Comparison of ENCODE assay signal across 8 cellular contexts in the genomic region with DNA sequence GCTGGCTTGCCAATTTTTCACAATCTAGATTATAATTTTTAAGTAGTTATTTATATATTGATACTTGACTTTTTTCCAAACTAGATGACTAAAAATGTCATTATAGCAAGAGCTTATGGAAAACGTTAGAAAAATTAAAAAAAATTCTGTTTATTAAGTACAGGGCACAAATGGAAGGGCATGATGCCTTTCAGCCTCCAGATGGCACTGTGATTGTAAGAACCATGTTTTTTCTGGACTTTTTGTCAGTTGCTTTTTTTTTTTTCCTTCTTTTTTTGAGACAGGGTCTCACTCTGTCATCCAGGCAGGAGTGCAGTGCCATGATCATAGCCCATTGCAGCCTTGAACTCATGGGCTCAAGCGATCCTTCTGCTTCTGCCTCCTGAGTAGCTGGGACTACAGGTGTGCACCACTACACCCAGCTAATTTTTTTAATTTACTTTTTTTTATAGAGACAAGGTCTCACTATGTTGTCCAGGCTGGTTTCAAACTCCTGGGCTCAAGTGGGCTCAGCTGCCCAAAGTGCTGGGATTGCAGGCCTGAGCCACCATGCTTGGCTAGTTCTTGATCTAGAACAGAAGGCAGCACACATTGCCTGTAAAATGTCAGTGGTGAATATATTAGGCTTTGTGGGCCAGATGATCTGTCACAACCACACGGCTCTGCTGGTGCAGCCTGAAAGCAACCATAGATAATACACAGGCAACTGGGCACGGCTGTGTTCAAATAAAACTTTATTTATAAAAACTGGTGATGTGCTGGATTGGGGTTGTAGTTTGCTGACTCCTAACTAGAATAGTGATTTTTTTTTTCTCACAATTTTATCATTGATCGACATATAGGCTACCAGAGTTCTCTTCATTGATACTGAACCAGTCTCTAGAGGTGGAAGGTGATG. TPM values are rescaled to one million over a fixed set of nuclear protein-coding genes. Genes with fewer than 3 reads are reported as not detected.
DNase-seq lines count a peak whose midpoint lies in the region; ATAC-seq and TF ChIP-seq lines count a peak whose summit lies in the region.

No MANE protein-coding gene starts in this region.

- no peaks in the 10 kb centered on the region for H3K4me1 Mint-ChIP-seq in activated CD4-positive, alpha-beta T cell treated with anti-CD3 and anti-CD28 coated beads, Interleukin-2, amount 10 ng/mL, durations not matched to agents 7 days and 5 days
- no peaks in the 10 kb centered on the region for H3K4me1 Mint-ChIP-seq in activated CD4-positive, alpha-beta T cell treated with anti-CD3 and anti-CD28 coated beads, Interleukin-2, amount 10 ng/mL, durations not matched to agents 24 days and 14 days

- H3K27ac ChIP-seq in VCaP: no peak overlapping the region
- no peak overlapping the region for H3K27ac ChIP-seq in transverse colon
- no peak overlapping the region for H3K27ac ChIP-seq in spleen

- H3K36me3 Mint-ChIP-seq in activated CD4-positive, alpha-beta T cell treated with anti-CD3 and anti-CD28 coated beads, Interleukin-2, amount 10 ng/mL, durations not matched to agents 7 days and 5 days (ENCODE audit: low read depth): peaks cover 34% of the 10 kb centered on the region
- peaks cover 58% of the 10 kb centered on the region for H3K36me3 Mint-ChIP-seq in activated CD4-positive, alpha-beta T cell treated with anti-CD3 and anti-CD28 coated beads, Interleukin-2, amount 10 ng/mL, durations not matched to agents 24 days and 14 days (ENCODE audit: low read depth)

- ATAC-seq in GM19023 (IDR thresholded peaks at IDR 0.05; ENCODE audit: unreplicated experiment): no peak

- TF ChIP-seq CTCF in VCaP (conservative IDR thresholded peaks at IDR 0.05) (peak; percentile 77), transverse colon (IDR thresholded peaks at IDR 0.05) (peak; percentile 40 to 52 (median 42)), spleen (IDR thresholded peaks at IDR 0.05 in 8 of 11, conservative IDR thresholded peaks at IDR 0.05 in 3 of 11) (peak in 5 of 11 experiments; percentile 18 to 41 (median 24))

- H3K27me3 Mint-ChIP-seq in activated CD4-positive, alpha-beta T cell treated with anti-CD3 and anti-CD28 coated beads, Interleukin-2, amount 10 ng/mL, durations not matched to agents 7 days and 5 days: no peaks in the 10 kb centered on the region
- no peaks in the 10 kb centered on the region for H3K27me3 Mint-ChIP-seq in activated CD4-positive, alpha-beta T cell treated with anti-CD3 and anti-CD28 coated beads, Interleukin-2, amount 10 ng/mL, durations not matched to agents 24 days and 14 days

- H3K4me1 ChIP-seq in transverse colon (no peaks in the 10 kb centered on the region), spleen (no peaks in the 10 kb centered on the region)

- intact Hi-C loops in activated CD4-positive, alpha-beta T cell treated with anti-CD3 and anti-CD28 coated beads, Interleukin-2, amount 10 ng/mL, durations not matched to agents 24 days and 14 days (cut with micrococcal nuclease): no loop called here
- intact Hi-C loops in transverse colon (cut with DNase I; ENCODE audit: low total_unique reads): no loop called here
- intact Hi-C loops in spleen (cut with DNase I; ENCODE audit: low total_unique reads): no loop called here

- no peak overlapping the region for H3K4me3 Mint-ChIP-seq in activated CD4-positive, alpha-beta T cell treated with anti-CD3 and anti-CD28 coated beads, Interleukin-2, amount 10 ng/mL, durations not matched to agents 7 days and 5 days
- H3K4me3 Mint-ChIP-seq in activated CD4-positive, alpha-beta T cell treated with anti-CD3 and anti-CD28 coated beads, Interleukin-2, amount 10 ng/mL, durations not matched to agents 24 days and 14 days: no peak overlapping the region

- WGBS in transverse colon (ENCODE audit: low coverage in 1 of 2), 2 donors: 0 to 74% methylated on average over 1 to 5 of the region's 5 CpGs
- WGBS in spleen, 5 donors: 64 to 79% (median 75%) methylated on average over 5 of the region's 5 CpGs

- in situ Hi-C loops in transverse colon (cut with MboI; ENCODE audit: low pct_ligation_motif_present in 1 of 4, low pct_unique_long_range_greater_than_20kb in 1 of 4, low sequenced_read_pairs in 3 of 4): no loop called here

- no peaks in the 10 kb centered on the region for H3K9me3 Mint-ChIP-seq in activated CD4-positive, alpha-beta T cell treated with anti-CD3 and anti-CD28 coated beads, Interleukin-2, amount 10 ng/mL, durations not matched to agents 7 days and 5 days
- no peaks in the 10 kb centered on the region for H3K9me3 Mint-ChIP-seq in activated CD4-positive, alpha-beta T cell treated with anti-CD3 and anti-CD28 coated beads, Interleukin-2, amount 10 ng/mL, durations not matched to agents 24 days and 14 days

- H3K36me3 ChIP-seq in transverse colon (no peaks in the 10 kb centered on the region), spleen (peaks cover 0 to 3% (median 0%) of the 10 kb centered on the region in 6 donors)

- POLR2A ChIA-PET in activated CD4-positive, alpha-beta T cell treated with anti-CD3 and anti-CD28 coated beads, Interleukin-2, amount 10 ng/mL, durations not matched to agents 7 days and 5 days (lab: Charles Lee): no interaction called here

- TF ChIP-seq POLR2A in transverse colon (IDR thresholded peaks at IDR 0.05) (no peak), spleen (IDR thresholded peaks at IDR 0.05) (no peak)

- H3K4me3 ChIP-seq in transverse colon: no peak overlapping the region
- H3K4me3 ChIP-seq in spleen: no peak overlapping the region

- H3K27me3 ChIP-seq in transverse colon (no peaks in the 10 kb centered on the region), spleen (replicated peaks in 1 of 7) (no peaks in the 10 kb centered on the region)

- no peak overlapping the region for H3K27ac Mint-ChIP-seq in activated CD4-positive, alpha-beta T cell treated with anti-CD3 and anti-CD28 coated beads, Interleukin-2, amount 10 ng/mL, durations not matched to agents 7 days and 5 days
- no peak overlapping the region for H3K27ac Mint-ChIP-seq in activated CD4-positive, alpha-beta T cell treated with anti-CD3 and anti-CD28 coated beads, Interleukin-2, amount 10 ng/mL, durations not matched to agents 24 days and 14 days

- no peak for TF ChIP-seq EP300 in transverse colon (IDR thresholded peaks at IDR 0.05; ENCODE audit: low read depth)

- CTCF ChIA-PET in activated CD4-positive, alpha-beta T cell treated with anti-CD3 and anti-CD28 coated beads, Interleukin-2, amount 10 ng/mL, durations not matched to agents 7 days and 5 days (lab: Charles Lee): interaction anchor here (0.6 to 1.3 kb wide), 7 partner anchors 8 to 1280 kb away, joined by 3 to 6 read pairs (median 3); no protein-coding TSS in a partner anchor

- no peaks in the 10 kb centered on the region for H3K9me3 ChIP-seq in transverse colon
- no peaks in the 10 kb centered on the region for H3K9me3 ChIP-seq in spleen

- peak; percentile 20 for DNase-seq in activated CD4-positive, alpha-beta T cell treated with anti-CD3 and anti-CD28 coated beads, Interleukin-2, amount 10 ng/mL, durations not matched to agents 7 days and 5 days
- no peak for DNase-seq in activated CD4-positive, alpha-beta T cell treated with anti-CD3 and anti-CD28 coated beads, Interleukin-2, amount 10 ng/mL, durations not matched to agents 24 days and 14 days
- peak; percentile 9 for DNase-seq in glomerular visceral epithelial cell (ENCODE audit: extremely low spot score)
- no peak for DNase-seq in transverse colon
- no peak for DNase-seq in spleen
- no peak for DNase-seq in stimulated activated CD4-positive, alpha-beta T cell treated with anti-CD3 and anti-CD28 coated beads, Interleukin-2, amount 100 ng/mL, for 48 hours

RNA-seq across cellular contexts. Expression of gene UCMA, which starts 27.4 kb away (rescaled TPM):
- not detected for total RNA-seq in activated CD4-positive, alpha-beta T cell treated with anti-CD3 and anti-CD28 coated beads, Interleukin-2, amount 10 ng/mL, durations not matched to agents 7 days and 5 days
- not detected in 2 replicates for total RNA-seq in activated CD4-positive, alpha-beta T cell treated with anti-CD3 and anti-CD28 coated beads, Interleukin-2, amount 10 ng/mL, durations not matched to agents 24 days and 14 days
- not detected for total RNA-seq in transverse colon
- not detected for total RNA-seq in spleen
- not detected for polyA plus RNA-seq in spleen

RNA-seq across cellular contexts. Expression of gene MCM10, which starts 45.4 kb away (rescaled TPM):
- 10 to 100 TPM; 57.4 to 65.4 TPM for total RNA-seq in activated CD4-positive, alpha-beta T cell treated with anti-CD3 and anti-CD28 coated beads, Interleukin-2, amount 10 ng/mL, durations not matched to agents 7 days and 5 days
- total RNA-seq in activated CD4-positive, alpha-beta T cell treated with anti-CD3 and anti-CD28 coated beads, Interleukin-2, amount 10 ng/mL, durations not matched to agents 24 days and 14 days: 107 and 112 TPM in 2 replicates
- under 1 TPM; 0.41 to 0.75 (median 0.62) TPM for total RNA-seq in transverse colon
- 1 to 10 TPM in 6 of 7 donors, under 1 TPM in 1; 0.98 to 5.3 (median 2.8) TPM for total RNA-seq in spleen
- polyA plus RNA-seq in spleen: under 1 TPM; 0.24 to 0.99 (median 0.80) TPM

Comparison
In these comparisons a context has a peak if more than half of its experiments do, and no peak if none do; other contexts are left out.
1. DNase-seq: peak in activated CD4-positive, alpha-beta T cell treated with anti-CD3 and anti-CD28 coated beads, Interleukin-2, amount 10 ng/mL, durations not matched to agents 7 days and 5 days (single experiment) and glomerular visceral epithelial cell (single experiment); none in activated CD4-positive, alpha-beta T cell treated with anti-CD3 and anti-CD28 coated beads, Interleukin-2, amount 10 ng/mL, durations not matched to agents 24 days and 14 days (single experiment), transverse colon (single experiment), spleen (single experiment) and stimulated activated CD4-positive, alpha-beta T cell treated with anti-CD3 and anti-CD28 coated beads, Interleukin-2, amount 100 ng/mL, for 48 hours (0 of 2).
2. RNA of gene MCM10, which starts 45.4 kb away (total RNA-seq): 107 to 112 TPM in activated CD4-positive, alpha-beta T cell treated with anti-CD3 and anti-CD28 coated beads, Interleukin-2, amount 10 ng/mL, durations not matched to agents 24 days and 14 days and 57.4 to 65.4 TPM in activated CD4-positive, alpha-beta T cell treated with anti-CD3 and anti-CD28 coated beads, Interleukin-2, amount 10 ng/mL, durations not matched to agents 7 days and 5 days; 0.98 to 5.3 TPM in spleen and 0.41 to 0.75 TPM in transverse colon; every median in the first group is over 4 times any median in the second.